9 cellular contexts compared by ENCODE assay signal in the genomic region with DNA sequence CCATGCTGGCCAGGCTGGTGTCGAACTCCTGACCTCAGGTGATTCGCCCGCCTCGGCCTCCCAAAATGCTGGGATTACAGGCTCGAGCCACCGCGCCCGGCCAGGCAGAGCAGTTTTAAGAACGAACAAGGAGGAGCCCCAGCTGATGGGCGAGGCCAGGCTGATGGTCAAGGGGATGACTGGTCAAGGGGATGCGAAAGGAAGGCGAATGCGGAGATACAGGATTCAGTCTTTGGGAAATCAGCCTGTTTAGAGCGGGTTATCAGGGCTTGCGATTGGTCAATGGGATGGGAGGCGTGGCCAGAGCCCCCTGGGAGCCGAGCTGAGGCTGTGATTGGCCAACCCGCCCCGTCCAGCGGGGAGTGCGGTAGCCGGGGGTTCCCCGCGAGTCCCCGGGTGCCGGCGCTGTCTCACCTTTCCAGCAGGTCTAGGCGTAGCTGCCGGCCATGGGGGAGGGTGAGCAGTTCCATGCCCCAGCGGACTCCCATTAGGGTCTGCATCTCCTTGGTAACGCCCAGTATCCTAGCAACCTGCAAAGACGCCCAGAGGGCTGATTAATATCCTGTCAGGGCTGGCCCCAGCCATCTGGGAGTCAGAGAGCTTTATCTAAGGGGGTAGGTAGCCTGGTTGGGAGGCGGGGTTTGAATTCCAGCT. TPM values are rescaled to one million over a fixed set of nuclear protein-coding genes. Genes with fewer than 3 reads are reported as not detected.
DNase-seq lines count a peak whose midpoint lies in the region; ATAC-seq and TF ChIP-seq lines count a peak whose summit lies in the region.
"Had no signal": no experiment of that assay in that cellular context is flagged by ENCODE, and none has a peak within 500 bp of the region (broad histone marks: within the 10 kb centered on the region; RNA-seq: fewer than 3 reads in every experiment).

No MANE protein-coding gene starts in this region.

- TF ChIP-seq CTCF in AG04449 (IDR thresholded peaks at IDR 0.05; ENCODE audit: insufficient read depth, low read length, missing control alignments), result no peak
- no peak for TF ChIP-seq CTCF in astrocyte of the cerebellum (IDR thresholded peaks at IDR 0.05; ENCODE audit: low read depth, low read length, missing control alignments)
- TF ChIP-seq CTCF in GM20000 (IDR thresholded peaks at IDR 0.05; ENCODE audit: extremely low read depth, missing control alignments), result no peak

- in situ Hi-C loops in astrocyte of the cerebellum (cut with HindIII; ENCODE audit: low sequenced_read_pairs), result no loop called here

- POLR2A ChIA-PET in AG04449 (lab: Yijun Ruan, JAX), result no interaction called here

- no peaks in the 10 kb centered on the region for H3K27me3 ChIP-seq in HUES48 (ENCODE audit: control insufficient read depth, insufficient read depth, low read length)

- H3K4me1 ChIP-seq in HUES48 (ENCODE audit: control insufficient read depth, insufficient read depth, low read length), result no peaks in the 10 kb centered on the region

- H3K27ac ChIP-seq in HUES48 (ENCODE audit: low read depth, low read length), result peak overlapping the region; percentile 68

- ATAC-seq in GM21717 (IDR thresholded peaks at IDR 0.05; ENCODE audit: unreplicated experiment), result no peak
- no peak for ATAC-seq in GM18519 (IDR thresholded peaks at IDR 0.05; ENCODE audit: low FRiP score, unreplicated experiment)

- no peaks in the 10 kb centered on the region; the same call in 1 of the 2 replicates for H3K36me3 ChIP-seq in HUES48 (ENCODE audit: control insufficient read depth, insufficient read depth, low read length)

- H3K9ac ChIP-seq in HUES48 (ENCODE audit: low read depth, low read length), result no peak overlapping the region

- H3K9me3 ChIP-seq in HUES48 (ENCODE audit: control insufficient read depth, insufficient read depth, low read length), result no peaks in the 10 kb centered on the region

- CTCF ChIA-PET in AG04449 (lab: Yijun Ruan, JAX), result interaction anchor here (0.6 to 9.5 kb wide), 12 partner anchors 7 to 217 kb away, joined by 3 to 115 read pairs (median 4); a partner anchor contains a TSS

- intact Hi-C loops in posterior vena cava (cut with DNase I), result loop anchor here in 1 of 2 donors (2.0 kb wide), 1 partner anchor 180 kb away; no protein-coding TSS in a partner anchor

- H3K4me3 ChIP-seq in AG04449 (ENCODE audit: low read depth, low read length), result peak overlapping the region; percentile 51
- peak overlapping the region; percentile 63 for H3K4me3 ChIP-seq in HUES48 (ENCODE audit: low read depth, low read length)
- H3K4me3 ChIP-seq in astrocyte of the cerebellum (ENCODE audit: low read depth, low read length), result peak overlapping the region; percentile 22

- no peak for DNase-seq in AG04449 (ENCODE audit: low read depth, low spot score)
- DNase-seq in astrocyte of the cerebellum (ENCODE audit: low read depth), result peak; percentile 43
- DNase-seq in kidney glomerular epithelial cell (lab: John Stamatoyannopoulos, UW), result peak; percentile 38
- no peak for DNase-seq in GM20000 (ENCODE audit: low spot score)
- no peak for DNase-seq in posterior vena cava (ENCODE audit: low spot score)
- DNase-seq: central memory CD4-positive, alpha-beta T cell had no signal

RNA-seq across cellular contexts. Expression of a gene that starts 7.5 kb away (rescaled TPM):
- total RNA-seq in posterior vena cava, result 1 to 10 TPM; 4.9 to 8.2 TPM

RNA-seq across cellular contexts. Expression of a gene that starts 26.7 kb away (rescaled TPM):
- under 1 TPM; 0.09 to 0.14 TPM for total RNA-seq in posterior vena cava

RNA-seq across cellular contexts. Expression of a gene that starts 27.1 kb away (rescaled TPM):
- total RNA-seq in posterior vena cava, result 1 to 10 TPM; 8.7 to 9.1 TPM

RNA-seq across cellular contexts. Expression of a gene that starts 35.8 kb away (rescaled TPM):
- total RNA-seq in posterior vena cava, result under 1 TPM; 0.14 TPM

RNA-seq across cellular contexts. Expression of a gene that starts 35.9 kb away (rescaled TPM):
- total RNA-seq in posterior vena cava, result 10 to 100 TPM; 13.7 to 18.9 TPM

Comparison
In these comparisons a context has a peak if more than half of its experiments do, and no peak if none do; other contexts are left out.
1. DNase-seq: peak in astrocyte of the cerebellum (single experiment) and kidney glomerular epithelial cell (single experiment); none in AG04449 (single experiment), GM20000 (single experiment) and posterior vena cava (single experiment).
2. Peak in every context shown above with its lines, with median percentiles within 50 percentile points of each other: H3K4me3 ChIP-seq.